ENCODE assay signal across 8 cellular contexts in the genomic region with DNA sequence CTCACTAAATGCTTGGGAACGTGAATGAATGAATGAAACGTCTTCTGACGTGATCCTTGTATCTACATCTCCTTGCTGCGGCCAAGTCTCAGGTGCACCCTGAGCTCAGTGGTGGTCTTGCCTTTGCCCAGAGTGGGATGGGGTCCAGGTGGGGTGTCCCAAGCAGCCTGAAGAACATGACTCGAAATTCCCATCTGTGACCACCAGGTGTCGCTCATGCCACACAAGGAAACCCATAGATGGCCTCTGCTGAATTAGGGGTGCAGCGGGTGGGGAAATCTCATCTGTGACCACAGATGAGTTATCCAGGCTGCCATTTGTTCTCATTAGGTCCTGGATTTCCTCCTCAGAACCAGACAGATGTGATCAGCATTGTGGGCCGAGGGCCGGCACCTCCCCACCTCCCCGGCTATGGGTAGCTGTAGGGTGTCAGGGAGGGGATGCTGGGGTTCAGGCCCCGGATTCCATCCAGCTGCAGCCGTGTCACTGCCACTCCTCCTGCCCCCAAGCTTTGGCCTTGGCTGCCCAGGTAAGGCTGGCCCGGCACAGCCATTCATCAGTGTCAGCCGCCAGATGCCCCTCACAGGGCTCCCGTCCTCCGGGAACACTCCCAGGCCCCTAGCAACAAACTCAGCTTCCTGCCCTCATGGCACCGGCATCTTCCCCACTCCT. TPM values are rescaled to one million over a fixed set of nuclear protein-coding genes. Genes with fewer than 3 reads are reported as not detected.
DNase-seq lines count a peak whose midpoint lies in the region; ATAC-seq, FAIRE-seq and TF ChIP-seq lines count a peak whose summit lies in the region.

No MANE protein-coding gene starts in this region.

- H3K4me3 ChIP-seq in AG10803 (ENCODE audit: low read length): no peak overlapping the region
- H3K4me3 ChIP-seq in colonic mucosa: no peak overlapping the region
- H3K4me3 ChIP-seq in lower lobe of right lung: no peak overlapping the region

- TF ChIP-seq CTCF in AG10803 (conservative IDR thresholded peaks at IDR 0.05; ENCODE audit: low read length) (peak; percentile 89), colonic mucosa (IDR thresholded peaks at IDR 0.05) (peak; percentile 91), lower lobe of right lung (IDR thresholded peaks at IDR 0.05) (peak; percentile 89)

- H3K4me3 Mint-ChIP-seq in activated CD4-positive, alpha-beta T cell treated with anti-CD3 and anti-CD28 coated beads, Interleukin-2, amount 10 ng/mL, durations not matched to agents 7 days and 5 days: no peak overlapping the region

- peak overlapping the region; percentile 84 for H3K27ac Mint-ChIP-seq in activated CD4-positive, alpha-beta T cell treated with anti-CD3 and anti-CD28 coated beads, Interleukin-2, amount 10 ng/mL, durations not matched to agents 7 days and 5 days

- H3K36me3 ChIP-seq in colonic mucosa (no peaks in the 10 kb centered on the region), lower lobe of right lung (no peaks in the 10 kb centered on the region)

- no peak overlapping the region for H3K9ac ChIP-seq in colonic mucosa (ENCODE audit: low read depth in 2 of 2, low read length in 2 of 2)

- POLR2A ChIA-PET in activated CD4-positive, alpha-beta T cell treated with anti-CD3 and anti-CD28 coated beads, Interleukin-2, amount 10 ng/mL, durations not matched to agents 7 days and 5 days (lab: Charles Lee): no interaction called here

- H3K27me3 Mint-ChIP-seq in activated CD4-positive, alpha-beta T cell treated with anti-CD3 and anti-CD28 coated beads, Interleukin-2, amount 10 ng/mL, durations not matched to agents 7 days and 5 days: no peaks in the 10 kb centered on the region

- no peaks in the 10 kb centered on the region for H3K36me3 Mint-ChIP-seq in activated CD4-positive, alpha-beta T cell treated with anti-CD3 and anti-CD28 coated beads, Interleukin-2, amount 10 ng/mL, durations not matched to agents 7 days and 5 days (ENCODE audit: low read depth)

- CTCF ChIA-PET in activated CD4-positive, alpha-beta T cell treated with anti-CD3 and anti-CD28 coated beads, Interleukin-2, amount 10 ng/mL, durations not matched to agents 7 days and 5 days (lab: Charles Lee): interaction anchor here (0.6 to 2.8 kb wide), 14 partner anchors 10 to 1030 kb away, joined by 3 to 15 read pairs (median 4); no protein-coding TSS in a partner anchor

- DNase-seq in AG10803 (ENCODE audit: low read depth) (peak; percentile 63), GM19239 (ENCODE audit: insufficient read length, low spot score) (peak; percentile 65), NCI-H2171 (lab: John Stamatoyannopoulos, UW) (peak; percentile 54), colonic mucosa (peak; percentile 70), lower lobe of right lung (peak; percentile 67)
- DNase-seq in activated CD4-positive, alpha-beta T cell treated with anti-CD3 and anti-CD28 coated beads, Interleukin-2, amount 10 ng/mL, durations not matched to agents 7 days and 5 days: peak; percentile 76
- DNase-seq in stimulated activated CD8-positive, alpha-beta memory T cell treated with anti-CD3 and anti-CD28 coated beads, Interleukin-15, amount 100 ng/mL, for 24 hours (ENCODE audit: low read depth): peak; percentile 45

- intact Hi-C loops in colonic mucosa (cut with DNase I): loop anchor here (2.0 to 10.0 kb wide), 2 partner anchors 290 to 1030 kb away; no protein-coding TSS in a partner anchor
- intact Hi-C loops in lower lobe of right lung (cut with DNase I): no loop called here

- H3K27me3 ChIP-seq in colonic mucosa (no peaks in the 10 kb centered on the region), lower lobe of right lung (ENCODE audit: low read depth) (no peaks in the 10 kb centered on the region)

- ATAC-seq in lower lobe of right lung (peak; percentile 49 to 59), HG02870 (IDR thresholded peaks at IDR 0.05; ENCODE audit: unreplicated experiment) (no peak)

- H3K27ac ChIP-seq in colonic mucosa: no peak overlapping the region
- no peak overlapping the region for H3K27ac ChIP-seq in lower lobe of right lung

- no peaks in the 10 kb centered on the region for H3K9me3 Mint-ChIP-seq in activated CD4-positive, alpha-beta T cell treated with anti-CD3 and anti-CD28 coated beads, Interleukin-2, amount 10 ng/mL, durations not matched to agents 7 days and 5 days

- H3K4me1 ChIP-seq in colonic mucosa: no peaks in the 10 kb centered on the region
- H3K4me1 ChIP-seq in lower lobe of right lung: peaks cover 29% of the 10 kb centered on the region

- H3K9me3 ChIP-seq in colonic mucosa (no peaks in the 10 kb centered on the region), lower lobe of right lung (no peaks in the 10 kb centered on the region)

- H3K4me1 Mint-ChIP-seq in activated CD4-positive, alpha-beta T cell treated with anti-CD3 and anti-CD28 coated beads, Interleukin-2, amount 10 ng/mL, durations not matched to agents 7 days and 5 days: peaks cover 38% of the 10 kb centered on the region

- FAIRE-seq in GM19239 (lab: Jason Lieb, UNC): peak; percentile 94

RNA-seq across cellular contexts. Expression of gene GNA12, which starts 21.0 kb away (rescaled TPM):
- 10 to 100 TPM; 16.2 to 17.1 TPM for total RNA-seq in activated CD4-positive, alpha-beta T cell treated with anti-CD3 and anti-CD28 coated beads, Interleukin-2, amount 10 ng/mL, durations not matched to agents 7 days and 5 days
- total RNA-seq in colonic mucosa (10 to 100 TPM; 19.7 to 24.8 TPM), lower lobe of right lung (41.6 TPM)
